Comparison of ENCODE assay signal across 11 cellular contexts in the genomic region with DNA sequence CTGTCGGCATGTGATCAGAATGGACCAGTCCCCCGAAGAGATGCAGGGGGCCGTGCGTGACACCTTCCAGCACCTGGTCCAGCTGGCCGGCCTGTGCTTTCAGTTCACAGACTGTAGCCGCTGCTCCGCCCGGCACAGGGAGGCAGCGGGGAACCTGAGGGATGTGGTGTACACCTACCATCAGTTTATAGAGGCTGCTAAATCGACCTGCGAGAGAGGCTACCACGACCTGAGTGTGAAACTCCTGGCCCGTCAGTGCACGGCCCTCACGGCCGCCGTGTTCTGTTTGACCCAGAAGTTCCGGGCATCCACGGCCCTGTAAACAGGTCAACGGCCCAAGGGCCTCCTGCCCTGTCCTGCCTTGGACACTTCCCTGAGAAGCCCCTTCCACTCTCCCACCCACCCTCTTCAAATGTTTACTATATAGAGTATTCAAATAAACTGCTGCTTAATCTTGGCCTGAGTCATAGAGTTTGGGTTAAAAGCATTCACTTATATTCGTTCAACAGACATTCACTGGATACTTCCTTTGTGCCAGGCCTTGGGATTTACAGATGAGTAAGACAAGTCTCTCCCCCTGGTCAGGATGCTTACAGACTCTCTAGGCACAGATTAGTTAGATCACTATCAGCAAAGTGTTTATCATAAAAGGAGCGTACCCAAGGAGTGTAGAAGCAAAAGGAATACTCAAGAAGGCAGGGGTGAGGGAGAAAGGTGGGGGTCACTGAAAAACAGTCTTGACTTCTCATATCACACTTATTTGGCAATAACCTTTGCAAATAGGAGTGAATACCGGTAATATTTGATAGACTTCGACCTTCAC. TPM values are rescaled to one million over a fixed set of nuclear protein-coding genes. Genes with fewer than 3 reads are reported as not detected.
DNase-seq lines count a peak whose midpoint lies in the region; ATAC-seq, FAIRE-seq and TF ChIP-seq lines count a peak whose summit lies in the region.
"Had no signal": no experiment of that assay in that cellular context is flagged by ENCODE, and none has a peak within 500 bp of the region (broad histone marks: within the 10 kb centered on the region; RNA-seq: fewer than 3 reads in every experiment).

No MANE protein-coding gene starts in this region.

- H3K9me2 ChIP-seq in Loucy (replicated peaks; ENCODE audit: low read depth, low read length) = no peaks in the 10 kb centered on the region

- no peaks in the 10 kb centered on the region for H3K9me3 ChIP-seq in Loucy (ENCODE audit: insufficient read depth, low read depth, low read length)
- H3K9me3 ChIP-seq: SJSA1, upper lobe of left lung had no signal

- no peak for FAIRE-seq in RCC 7860 (lab: Jason Lieb, UNC)

- H3K79me2 ChIP-seq in Loucy (ENCODE audit: insufficient read depth, low read length) = no peaks in the 10 kb centered on the region

- no peak overlapping the region for H3K4me3 ChIP-seq in Loucy (ENCODE audit: low read length, poor library complexity, severe bottlenecking)
- H3K4me3 ChIP-seq: SJSA1, upper lobe of left lung had no signal

- no peak for TF ChIP-seq CTCF in Loucy (conservative IDR thresholded peaks at IDR 0.05; ENCODE audit: low read length)

- H3K27me3 Mint-ChIP-seq in activated T-cell treated with anti-CD3 and anti-CD28 coated beads, Interleukin-2, amount 50 U/mL, for 4 hours (ENCODE audit: low read depth) = peaks cover 3% of the 10 kb centered on the region
- H3K27me3 Mint-ChIP-seq: naive thymus-derived CD8-positive, alpha-beta T cell had no signal

- no peak overlapping the region for H3K4me2 ChIP-seq in Loucy (ENCODE audit: low read depth, low read length, poor library complexity, severe bottlenecking)

- no peak overlapping the region for H3K9ac ChIP-seq in Loucy (ENCODE audit: low read depth, low read length, poor library complexity, severe bottlenecking)

- DNase-seq in EH (ENCODE audit: low read depth) (peak; percentile 79), astrocyte of the hippocampus (ENCODE audit: low read depth, low spot score) (peak; percentile 14), non-pigmented ciliary epithelial cell (ENCODE audit: low read depth) (peak; percentile 43), NCI-H524 treated with DMSO at 0.1 percent for 48 hours (lab: John Stamatoyannopoulos, UW) (no peak), globus pallidus (ENCODE audit: low spot score) (no peak), RCC 7860 (ENCODE audit: low spot score) (no peak)
- no peak for DNase-seq in activated T-cell treated with anti-CD3 and anti-CD28 coated beads, Interleukin-2, amount 50 U/mL, for 4 hours

- no peak overlapping the region for H3K4me3 Mint-ChIP-seq in activated T-cell treated with anti-CD3 and anti-CD28 coated beads, Interleukin-2, amount 50 U/mL, for 4 hours
- H3K4me3 Mint-ChIP-seq: naive thymus-derived CD8-positive, alpha-beta T cell had no signal

- no peaks in the 10 kb centered on the region for H3K36me3 ChIP-seq in Loucy (ENCODE audit: insufficient read depth, low read length)
- H3K36me3 ChIP-seq: SJSA1, upper lobe of left lung had no signal

- H3K4me1 ChIP-seq in Loucy (ENCODE audit: insufficient read depth, low read length, poor library complexity, severe bottlenecking) = no peaks in the 10 kb centered on the region
- H3K4me1 ChIP-seq: upper lobe of left lung had no signal

- no peaks in the 10 kb centered on the region for H3F3A ChIP-seq in Loucy (ENCODE audit: low read depth)

- no peaks in the 10 kb centered on the region for H3K9me3 Mint-ChIP-seq in activated T-cell treated with anti-CD3 and anti-CD28 coated beads, Interleukin-2, amount 50 U/mL, for 4 hours
- H3K9me3 Mint-ChIP-seq: naive thymus-derived CD8-positive, alpha-beta T cell had no signal

- no peaks in the 10 kb centered on the region for H4K20me1 ChIP-seq in Loucy (ENCODE audit: insufficient read depth, low read length, poor library complexity, severe bottlenecking)

- no peaks in the 10 kb centered on the region for H3K4me1 Mint-ChIP-seq in activated T-cell treated with anti-CD3 and anti-CD28 coated beads, Interleukin-2, amount 50 U/mL, for 4 hours (ENCODE audit: low read depth)

- no peaks in the 10 kb centered on the region for H3K36me3 Mint-ChIP-seq in activated T-cell treated with anti-CD3 and anti-CD28 coated beads, Interleukin-2, amount 50 U/mL, for 4 hours (ENCODE audit: insufficient read depth)
- H3K36me3 Mint-ChIP-seq: naive thymus-derived CD8-positive, alpha-beta T cell had no signal

- ATAC-seq in activated T-cell treated with anti-CD3 and anti-CD28 coated beads, Interleukin-2, amount 50 U/mL, for 4 hours = no peak

- H2AFZ ChIP-seq in Loucy (ENCODE audit: low read length) = 0 out of 2 replicates have a peak overlapping the region, but pooled peaks have one; percentile 63

- H3K27me3 ChIP-seq in Loucy (ENCODE audit: insufficient read depth, low read length, poor library complexity, severe bottlenecking) = no peaks in the 10 kb centered on the region
- H3K27me3 ChIP-seq: SJSA1, upper lobe of left lung had no signal

RNA-seq across cellular contexts. Expression of a gene that starts 6.9 kb away (rescaled TPM):
- total RNA-seq in activated T-cell treated with anti-CD3 and anti-CD28 coated beads, Interleukin-2, amount 50 U/mL, for 4 hours = 1 to 10 TPM; 8.5 to 9.7 (median 8.7) TPM

RNA-seq across cellular contexts. Expression of a gene that starts 38.2 kb away (rescaled TPM):
- total RNA-seq in activated T-cell treated with anti-CD3 and anti-CD28 coated beads, Interleukin-2, amount 50 U/mL, for 4 hours = 100 to 1,000 TPM; 120 to 123 (median 122) TPM

RNA-seq across cellular contexts. Expression of a gene that starts 53.9 kb away (rescaled TPM):
- 10 to 100 TPM; 14.1 to 15.8 (median 14.5) TPM for total RNA-seq in activated T-cell treated with anti-CD3 and anti-CD28 coated beads, Interleukin-2, amount 50 U/mL, for 4 hours

Comparison
In these comparisons a context has a peak if more than half of its experiments do, and no peak if none do; other contexts are left out.
1. DNase-seq: peak in EH (single experiment), astrocyte of the hippocampus (single experiment) and non-pigmented ciliary epithelial cell (single experiment); none in NCI-H524 treated with DMSO at 0.1 percent for 48 hours (single experiment), globus pallidus (single experiment), RCC 7860 (single experiment) and activated T-cell treated with anti-CD3 and anti-CD28 coated beads, Interleukin-2, amount 50 U/mL, for 4 hours (single experiment).